Comparison of ENCODE assay signal across 17 cellular contexts in genomic region chr10:86284355-86285105, GRCh38.
DNase-seq lines count a peak whose midpoint lies in the region; ATAC-seq and TF ChIP-seq lines count a peak whose summit lies in the region.
"Had no signal": no experiment of that assay in that cellular context is flagged by ENCODE, and none has a peak within 500 bp of the region (broad histone marks: within the 10 kb centered on the region; RNA-seq: fewer than 3 reads in every experiment).

No MANE protein-coding gene starts in this region.

- intact Hi-C loops in stomach (cut with DNase I; ENCODE audit: low total_unique reads) (no loop called here), MCF 10A (cut with micrococcal nuclease) (no loop called here)

- no peak for TF ChIP-seq EP300 in stomach (IDR thresholded peaks at IDR 0.05)

- H3K36me3 ChIP-seq in stomach = no peaks in the 10 kb centered on the region

- peaks cover 0 to 14% (median 11%) of the 10 kb centered on the region in 4 donors for H3K9me3 ChIP-seq in stomach
- H3K9me3 ChIP-seq: Caco-2 had no signal

- no peak overlapping the region for H3K27ac ChIP-seq in stomach

- H3K4me1 ChIP-seq in stomach = no peaks in the 10 kb centered on the region
- H3K4me1 ChIP-seq: Caco-2 had no signal

- H3K4me1 Mint-ChIP-seq in chondrocyte (ENCODE audit: low read depth) = no peaks in the 10 kb centered on the region
- H3K4me1 Mint-ChIP-seq in MCF 10A (ENCODE audit: insufficient read depth, unreplicated experiment) = no peaks in the 10 kb centered on the region
- H3K4me1 Mint-ChIP-seq: CD14-positive monocyte had no signal

- ATAC-seq in left lobe of liver = no peak
- ATAC-seq: Panc1 had no signal

- TF ChIP-seq POLR2A in stomach (IDR thresholded peaks at IDR 0.05) = no peak

- H3K36me3 Mint-ChIP-seq in chondrocyte (ENCODE audit: low read depth) (no peaks in the 10 kb centered on the region), MCF 10A (ENCODE audit: insufficient read depth, unreplicated experiment) (no peaks in the 10 kb centered on the region)
- H3K36me3 Mint-ChIP-seq: CD14-positive monocyte had no signal

- no TSS peak for BruUV-seq in MCF 10A (replicated peaks; lab: Mats Ljungman, UMichigan)

- DNase-seq in activated CD8-positive, alpha-beta memory T cell treated with anti-CD3 and anti-CD28 coated beads for 24 hours = peak; percentile 19
- no peak for DNase-seq in activated CD8-positive, alpha-beta memory T cell treated with anti-CD3 and anti-CD28 coated beads, Interleukin-2, amount 50 U/mL, for 4 hours
- DNase-seq in chondrocyte (ENCODE audit: low spot score) (peak; percentile 55), left lobe of liver (ENCODE audit: low spot score) (peak; percentile 21), stomach (peak; percentile 18), AG20443 (ENCODE audit: low spot score) (no peak), MCF 10A (ENCODE audit: unreplicated experiment) (no peak), DMS79 (lab: John Stamatoyannopoulos, UW) (no peak)
- DNase-seq: 8988T, Caco-2, HCEC 1CT, Karpas-422, NCI-H1105 treated with DMSO at 0.1 percent for 48 hours, NCI-H187 treated with DMSO at 0.1 percent for 48 hours, NCI-H446 treated with DMSO at 0.1 percent for 48 hours had no signal

- H3K27me3 Mint-ChIP-seq in chondrocyte (ENCODE audit: low read depth) (peaks cover 2% of the 10 kb centered on the region), MCF 10A (ENCODE audit: insufficient read depth, unreplicated experiment) (no peaks in the 10 kb centered on the region)

- TF ChIP-seq CTCF in chondrocyte (IDR thresholded peaks at IDR 0.05) = no peak
- no peak for TF ChIP-seq CTCF in stomach (IDR thresholded peaks at IDR 0.05)
- TF ChIP-seq CTCF in MCF 10A (IDR thresholded peaks at IDR 0.05; ENCODE audit: unreplicated experiment) = no peak

- POLR2A ChIA-PET in MCF 10A (lab: Yijun Ruan, JAX) = no interaction called here

- H3K4me3 Mint-ChIP-seq in chondrocyte (ENCODE audit: unreplicated experiment) (no peak overlapping the region), MCF 10A (ENCODE audit: unreplicated experiment) (no peak overlapping the region)
- H3K4me3 Mint-ChIP-seq: CD14-positive monocyte had no signal

- CTCF ChIA-PET in MCF 10A (lab: Yijun Ruan, JAX) = no interaction called here

- 56 to 66% (median 63%) methylated on average over 8 to 11 of the region's 11 CpGs for WGBS in stomach, 5 donors

- H3K27ac Mint-ChIP-seq in chondrocyte (ENCODE audit: unreplicated experiment) (no peak overlapping the region), MCF 10A (ENCODE audit: low read depth, unreplicated experiment) (no peak overlapping the region)

- H3K9me3 Mint-ChIP-seq in chondrocyte (ENCODE audit: low read depth) = peaks cover 3% of the 10 kb centered on the region
- peaks cover 31% of the 10 kb centered on the region for H3K9me3 Mint-ChIP-seq in MCF 10A (ENCODE audit: unreplicated experiment)

- H3K4me3 ChIP-seq in stomach = no peak overlapping the region

- H3K27me3 ChIP-seq in stomach = no peaks in the 10 kb centered on the region

Comparison
In these comparisons a context has a peak if more than half of its experiments do, and no peak if none do; other contexts are left out.
1. DNase-seq: peak in activated CD8-positive, alpha-beta memory T cell treated with anti-CD3 and anti-CD28 coated beads for 24 hours (single experiment), chondrocyte (single experiment), left lobe of liver (single experiment) and stomach (single experiment); none in activated CD8-positive, alpha-beta memory T cell treated with anti-CD3 and anti-CD28 coated beads, Interleukin-2, amount 50 U/mL, for 4 hours (single experiment), AG20443 (single experiment), MCF 10A (single experiment) and DMS79 (single experiment).